9 cellular contexts compared by ENCODE assay signal in the genomic region with DNA sequence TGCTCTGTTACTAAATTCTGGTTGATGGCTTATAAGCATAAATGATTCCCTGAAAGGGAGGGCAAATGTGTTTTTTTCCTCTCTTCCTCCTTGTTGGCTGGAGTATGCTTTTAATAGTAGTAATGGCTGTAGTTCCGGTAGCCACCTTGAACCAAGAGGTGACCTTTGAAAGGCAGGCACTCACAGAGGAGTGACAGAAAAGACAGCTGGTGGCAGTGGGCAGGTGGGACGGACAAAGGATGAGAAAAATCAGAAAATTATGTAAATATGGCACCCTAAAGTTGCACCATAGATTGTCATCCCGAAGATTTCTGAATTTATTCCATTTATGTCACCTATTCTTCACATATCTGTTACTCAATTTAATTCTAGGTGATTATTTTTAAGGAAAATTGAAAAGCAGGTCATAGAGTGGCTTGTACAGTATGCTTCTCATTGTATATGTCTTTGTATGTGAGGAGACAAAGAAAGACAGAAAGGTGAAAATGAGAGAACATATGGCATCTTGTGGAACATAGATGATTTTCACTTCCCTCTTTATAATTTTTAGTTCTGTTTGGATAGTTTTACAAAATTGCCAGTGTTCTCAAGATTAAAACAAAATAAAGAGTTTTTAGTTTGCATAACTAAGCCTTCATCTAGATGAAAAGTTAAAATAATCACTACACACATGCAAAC.
DNase-seq lines count a peak whose midpoint lies in the region; ATAC-seq lines count a peak whose summit lies in the region.
"Had no signal": no experiment of that assay in that cellular context is flagged by ENCODE, and none has a peak within 500 bp of the region (broad histone marks: within the 10 kb centered on the region; RNA-seq: fewer than 3 reads in every experiment).

No MANE protein-coding gene starts in this region.

- peaks cover 2% of the 10 kb centered on the region for H3K36me3 Mint-ChIP-seq in memory B cell

- no peaks in the 10 kb centered on the region for H3K9me3 Mint-ChIP-seq in memory B cell

- H3K4me3 Mint-ChIP-seq in memory B cell: peak overlapping the region; percentile 67
- H3K4me3 Mint-ChIP-seq: endodermal cell had no signal

- no peak for DNase-seq in memory B cell (ENCODE audit: low spot score in 2 of 2)
- no peak for DNase-seq in NAMALWA (ENCODE audit: low spot score)
- no peak for DNase-seq in activated naive CD4-positive, alpha-beta T cell treated with Interleukin-2 at 50 U/mL for 16 hours
- DNase-seq in ecto neural progenitor cell (ENCODE audit: low spot score): no peak
- DNase-seq: endodermal cell, NCI-H1417 had no signal

- peaks cover 31% of the 10 kb centered on the region for H3K4me1 Mint-ChIP-seq in memory B cell
- H3K4me1 Mint-ChIP-seq: endodermal cell had no signal

- H3K27ac Mint-ChIP-seq in memory B cell: peak overlapping the region; percentile 65
- H3K27ac Mint-ChIP-seq: endodermal cell had no signal

- H3K27me3 Mint-ChIP-seq in memory B cell: no peaks in the 10 kb centered on the region

- ATAC-seq in GM19025 (IDR thresholded peaks at IDR 0.05; ENCODE audit: low read depth, unreplicated experiment) (peak; percentile 59), GM21717 (IDR thresholded peaks at IDR 0.05; ENCODE audit: unreplicated experiment) (peak; percentile 83), HG03135 (IDR thresholded peaks at IDR 0.05; ENCODE audit: unreplicated experiment) (peak; percentile 75), memory B cell (ENCODE audit: low read depth) (peak; percentile 51)
